In genomic region chr9:116151966-116152381, GRCh38 we compare ENCODE assay signal across 15 cellular contexts. TPM values are rescaled to one million over a fixed set of nuclear protein-coding genes. Genes with fewer than 3 reads are reported as not detected.
DNase-seq lines count a peak whose midpoint lies in the region; ATAC-seq and TF ChIP-seq lines count a peak whose summit lies in the region.
"Had no signal": no experiment of that assay in that cellular context is flagged by ENCODE, and none has a peak within 500 bp of the region (broad histone marks: within the 10 kb centered on the region; RNA-seq: fewer than 3 reads in every experiment).

No MANE protein-coding gene starts in this region.

- H3K27me3 ChIP-seq in RWPE2 (ENCODE audit: insufficient read depth, poor library complexity, severe bottlenecking) (peaks cover 12% of the 10 kb centered on the region), parathyroid adenoma (ENCODE audit: control insufficient read depth, insufficient read depth, low read length) (no peaks in the 10 kb centered on the region)
- H3K27me3 ChIP-seq in effector memory CD4-positive, alpha-beta T cell (replicated peaks; ENCODE audit: control insufficient read depth, insufficient read depth, low read length, poor library complexity, severe bottlenecking): peaks cover 8% of the 10 kb centered on the region

- no peaks in the 10 kb centered on the region for H3K9me3 Mint-ChIP-seq in effector memory CD8-positive, alpha-beta T cell
- H3K9me3 Mint-ChIP-seq: activated B cell treated with CpG ODN at 0.5 μM for 24 hours; activated T-cell treated with anti-CD3 and anti-CD28 coated beads, Interleukin-2, amount 50 U/mL, for 24 hours had no signal

- no peaks in the 10 kb centered on the region for H3K79me2 ChIP-seq in parathyroid adenoma

- peaks cover 5% of the 10 kb centered on the region for H3K36me3 Mint-ChIP-seq in effector memory CD8-positive, alpha-beta T cell (ENCODE audit: insufficient read depth)
- H3K36me3 Mint-ChIP-seq: brain; CD8-positive, alpha-beta memory T cell had no signal

- peaks cover 51 to 65% of the 10 kb centered on the region in 2 donors for H3K27me3 Mint-ChIP-seq in effector memory CD8-positive, alpha-beta T cell

- no peak overlapping the region for H3K4me3 ChIP-seq in RWPE2 (ENCODE audit: severe bottlenecking)
- peak overlapping the region; percentile 30 for H3K4me3 ChIP-seq in parathyroid adenoma (ENCODE audit: low read depth, low read length)
- H3K4me3 ChIP-seq in effector memory CD4-positive, alpha-beta T cell (ENCODE audit: insufficient read depth, low read depth, low read length, poor library complexity, severe bottlenecking): no peak overlapping the region

- H3K27ac Mint-ChIP-seq in effector memory CD8-positive, alpha-beta T cell: no peak overlapping the region
- H3K27ac Mint-ChIP-seq: activated B cell treated with CpG ODN at 0.5 μM for 24 hours; activated T-cell treated with anti-CD3 and anti-CD28 coated beads, Interleukin-2, amount 50 U/mL, for 24 hours; CD8-positive, alpha-beta memory T cell; natural killer cell had no signal

- ATAC-seq in RWPE2 (ENCODE audit: low read depth): peak; percentile 70
- no peak for ATAC-seq in effector memory CD8-positive, alpha-beta T cell (replicated peaks)
- ATAC-seq: natural killer cell had no signal

- no peak overlapping the region for H3K4me2 ChIP-seq in parathyroid adenoma (ENCODE audit: low read length)

- H3K27ac ChIP-seq in RWPE2 (ENCODE audit: poor library complexity, severe bottlenecking) (peak overlapping the region; percentile 49), parathyroid adenoma (peak overlapping the region; percentile 85)
- H3K27ac ChIP-seq in effector memory CD4-positive, alpha-beta T cell (ENCODE audit: insufficient read depth, low read length, poor library complexity, severe bottlenecking): no peak overlapping the region

- CTCF ChIA-PET in HEK293T (lab: Yijun Ruan, JAX): interaction anchor here (0.6 to 1.7 kb wide), 4 partner anchors 12 to 561 kb away, joined by 3 to 7 read pairs (median 3); no protein-coding TSS in a partner anchor

- H3K9me3 ChIP-seq in RWPE2 (ENCODE audit: severe bottlenecking) (no peaks in the 10 kb centered on the region), parathyroid adenoma (ENCODE audit: control insufficient read depth, low read length) (no peaks in the 10 kb centered on the region)
- no peaks in the 10 kb centered on the region for H3K9me3 ChIP-seq in effector memory CD4-positive, alpha-beta T cell (ENCODE audit: control insufficient read depth, low read length)

- no peaks in the 10 kb centered on the region for H3K4me1 Mint-ChIP-seq in effector memory CD8-positive, alpha-beta T cell (ENCODE audit: low read depth in 2 of 2)
- H3K4me1 Mint-ChIP-seq: natural killer cell had no signal

- DNase-seq in Caki2 (ENCODE audit: low read depth) (peak; percentile 30), RWPE2 (ENCODE audit: low spot score) (no peak), fibroblast of gingiva (ENCODE audit: low read depth) (peak; percentile 80), NOMO-1 treated with dmso at 0.1 percent for 144 hours (lab: John Stamatoyannopoulos, UW; ENCODE audit: unreplicated experiment) (no peak), HEK293T (ENCODE audit: extremely low spot score) (no peak)
- no peak for DNase-seq in effector memory CD4-positive, alpha-beta T cell
- no peak for DNase-seq in effector memory CD8-positive, alpha-beta T cell
- DNase-seq: activated B cell treated with CpG ODN at 0.5 μM for 24 hours; activated T-cell treated with anti-CD3 and anti-CD28 coated beads, Interleukin-2, amount 50 U/mL, for 24 hours; CD8-positive, alpha-beta memory T cell; natural killer cell; NCI-H2227 treated with DMSO at 0.1 percent for 48 hours; stimulated activated CD4-positive, alpha-beta T cell treated with anti-CD3 and anti-CD28 coated beads, Interleukin-12 subunit alpha, Interleukin-12 subunit beta, amount 100 ng/mL, for 4 hours had no signal

- H3K4me3 Mint-ChIP-seq in effector memory CD8-positive, alpha-beta T cell: no peak overlapping the region
- H3K4me3 Mint-ChIP-seq: activated B cell treated with CpG ODN at 0.5 μM for 24 hours; activated T-cell treated with anti-CD3 and anti-CD28 coated beads, Interleukin-2, amount 50 U/mL, for 24 hours; CD8-positive, alpha-beta memory T cell; natural killer cell had no signal

- H3K36me3 ChIP-seq in RWPE2 (ENCODE audit: low read depth) (no peaks in the 10 kb centered on the region), parathyroid adenoma (ENCODE audit: control insufficient read depth, insufficient read depth, low read length) (peaks cover 3% of the 10 kb centered on the region)
- H3K36me3 ChIP-seq in effector memory CD4-positive, alpha-beta T cell (ENCODE audit: control insufficient read depth, insufficient read depth, low read length): no peaks in the 10 kb centered on the region

- no peak overlapping the region for H3K9ac ChIP-seq in parathyroid adenoma

- TF ChIP-seq CTCF in RWPE2 (IDR thresholded peaks at IDR 0.05; ENCODE audit: poor library complexity, severe bottlenecking): no peak
- TF ChIP-seq CTCF in parathyroid adenoma (IDR thresholded peaks at IDR 0.05): no peak

- POLR2A ChIA-PET in HEK293T (lab: Yijun Ruan, JAX): no interaction called here

- in situ Hi-C loops in Caki2 (cut with HindIII; ENCODE audit: low pct_unique_long_range_greater_than_20kb, low sequenced_read_pairs): no loop called here

- peaks cover 18% of the 10 kb centered on the region for H3K4me1 ChIP-seq in RWPE2 (ENCODE audit: insufficient read depth, poor library complexity, severe bottlenecking)
- no peaks in the 10 kb centered on the region for H3K4me1 ChIP-seq in parathyroid adenoma
- no peaks in the 10 kb centered on the region for H3K4me1 ChIP-seq in effector memory CD4-positive, alpha-beta T cell (ENCODE audit: control insufficient read depth, insufficient read depth, low read length, poor library complexity, severe bottlenecking)

- no peak overlapping the region for H2AFZ ChIP-seq in parathyroid adenoma

TF ChIP-seq in HEK293T, 16 proteins besides CTCF, POLR2A, EP300 and RAD21:
- TF ChIP-seq HDGF (IDR thresholded peaks at IDR 0.05; ENCODE audit: borderline replicate concordance) (no peak), LEF1 (IDR thresholded peaks at IDR 0.05; ENCODE audit: borderline replicate concordance) (no peak), SP1 (IDR thresholded peaks at IDR 0.05) (no peak), PKNOX1 (IDR thresholded peaks at IDR 0.05) (no peak)

RNA-seq across cellular contexts. Expression of gene PAPPA, which starts 1.6 kb away (rescaled TPM):
- total RNA-seq in Caki2 (2014; rRNA removed; shearing (Covaris generic); ENCODE audit: low replicate concordance): 1.2 and 1.9 TPM in 2 replicates
- total RNA-seq: activated B cell treated with CpG ODN at 0.5 μM for 24 hours; CD8-positive, alpha-beta memory T cell; natural killer cell had no signal

Comparison
In these comparisons a context has a peak if more than half of its experiments do, and no peak if none do; other contexts are left out.
1. DNase-seq: peak in Caki2 (single experiment) and fibroblast of gingiva (single experiment); none in RWPE2 (single experiment), effector memory CD4-positive, alpha-beta T cell (0 of 3), NOMO-1 treated with dmso at 0.1 percent for 144 hours (single experiment), HEK293T (single experiment) and effector memory CD8-positive, alpha-beta T cell (0 of 3).